In the genomic region with DNA sequence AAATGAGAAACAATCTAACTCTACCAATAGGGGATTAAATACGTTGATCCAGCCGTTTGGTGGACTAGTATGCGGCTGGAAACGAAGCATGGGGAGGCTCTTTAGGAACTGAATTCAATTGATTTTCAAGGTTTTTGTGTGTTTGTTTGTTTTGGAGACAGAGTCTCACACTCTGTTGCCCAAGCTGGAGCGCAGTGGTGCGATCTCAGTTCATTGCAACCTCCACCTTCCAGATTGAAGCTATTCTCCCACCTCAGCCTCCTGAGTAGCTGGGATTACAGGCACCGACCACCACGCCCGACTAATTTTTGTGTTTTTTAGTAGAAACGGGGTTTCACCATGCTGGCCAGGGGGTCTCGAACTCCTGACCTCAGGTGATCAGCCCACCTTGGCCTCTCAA, we compare ENCODE assay signal across 1 cellular context.
TF ChIP-seq lines count a peak whose summit lies in the region.

No MANE protein-coding gene starts in this region.

TF ChIP-seq in SK-N-SH treated with all-trans-retinoic acid at 6 μM for 48 hours, 23 proteins besides CTCF, POLR2A, EP300 and RAD21:
- TF ChIP-seq, protein P1, sequence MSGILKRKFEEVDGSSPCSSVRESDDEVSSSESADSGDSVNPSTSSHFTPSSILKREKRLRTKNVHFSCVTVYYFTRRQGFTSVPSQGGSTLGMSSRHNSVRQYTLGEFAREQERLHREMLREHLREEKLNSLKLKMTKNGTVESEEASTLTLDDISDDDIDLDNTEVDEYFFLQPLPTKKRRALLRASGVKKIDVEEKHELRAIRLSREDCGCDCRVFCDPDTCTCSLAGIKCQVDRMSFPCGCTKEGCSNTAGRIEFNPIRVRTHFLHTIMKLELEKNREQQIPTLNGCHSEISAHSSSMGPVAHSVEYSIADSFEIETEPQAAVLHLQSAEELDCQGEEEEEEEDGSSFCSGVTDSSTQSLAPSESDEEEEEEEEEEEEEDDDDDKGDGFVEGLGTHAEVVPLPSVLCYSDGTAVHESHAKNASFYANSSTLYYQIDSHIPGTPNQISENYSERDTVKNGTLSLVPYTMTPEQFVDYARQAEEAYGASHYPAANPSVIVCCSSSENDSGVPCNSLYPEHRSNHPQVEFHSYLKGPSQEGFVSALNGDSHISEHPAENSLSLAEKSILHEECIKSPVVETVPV (CRISPR knock-in tag; IDR thresholded peaks at IDR 0.05): no peak
- TF ChIP-seq, protein P2, sequence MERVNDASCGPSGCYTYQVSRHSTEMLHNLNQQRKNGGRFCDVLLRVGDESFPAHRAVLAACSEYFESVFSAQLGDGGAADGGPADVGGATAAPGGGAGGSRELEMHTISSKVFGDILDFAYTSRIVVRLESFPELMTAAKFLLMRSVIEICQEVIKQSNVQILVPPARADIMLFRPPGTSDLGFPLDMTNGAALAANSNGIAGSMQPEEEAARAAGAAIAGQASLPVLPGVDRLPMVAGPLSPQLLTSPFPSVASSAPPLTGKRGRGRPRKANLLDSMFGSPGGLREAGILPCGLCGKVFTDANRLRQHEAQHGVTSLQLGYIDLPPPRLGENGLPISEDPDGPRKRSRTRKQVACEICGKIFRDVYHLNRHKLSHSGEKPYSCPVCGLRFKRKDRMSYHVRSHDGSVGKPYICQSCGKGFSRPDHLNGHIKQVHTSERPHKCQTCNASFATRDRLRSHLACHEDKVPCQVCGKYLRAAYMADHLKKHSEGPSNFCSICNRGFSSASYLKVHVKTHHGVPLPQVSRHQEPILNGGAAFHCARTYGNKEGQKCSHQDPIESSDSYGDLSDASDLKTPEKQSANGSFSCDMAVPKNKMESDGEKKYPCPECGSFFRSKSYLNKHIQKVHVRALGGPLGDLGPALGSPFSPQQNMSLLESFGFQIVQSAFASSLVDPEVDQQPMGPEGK (CRISPR knock-in tag; IDR thresholded peaks at IDR 0.05; ENCODE audit: borderline replicate concordance): no peak
- TF ChIP-seq TCF4 (CRISPR knock-in tag; IDR thresholded peaks at IDR 0.05; ENCODE audit: borderline replicate concordance): no peak
- TF ChIP-seq ESRRG (CRISPR knock-in tag; IDR thresholded peaks at IDR 0.05): no peak
- TF ChIP-seq GLIS3 (CRISPR knock-in tag; IDR thresholded peaks at IDR 0.05): no peak
- TF ChIP-seq ZC3H10 (CRISPR knock-in tag; IDR thresholded peaks at IDR 0.05): no peak
- no peak for TF ChIP-seq ZFP3 (CRISPR knock-in tag; IDR thresholded peaks at IDR 0.05)
- TF ChIP-seq TOX (CRISPR knock-in tag; IDR thresholded peaks at IDR 0.05; ENCODE audit: borderline replicate concordance): no peak
- TF ChIP-seq, protein P3, sequence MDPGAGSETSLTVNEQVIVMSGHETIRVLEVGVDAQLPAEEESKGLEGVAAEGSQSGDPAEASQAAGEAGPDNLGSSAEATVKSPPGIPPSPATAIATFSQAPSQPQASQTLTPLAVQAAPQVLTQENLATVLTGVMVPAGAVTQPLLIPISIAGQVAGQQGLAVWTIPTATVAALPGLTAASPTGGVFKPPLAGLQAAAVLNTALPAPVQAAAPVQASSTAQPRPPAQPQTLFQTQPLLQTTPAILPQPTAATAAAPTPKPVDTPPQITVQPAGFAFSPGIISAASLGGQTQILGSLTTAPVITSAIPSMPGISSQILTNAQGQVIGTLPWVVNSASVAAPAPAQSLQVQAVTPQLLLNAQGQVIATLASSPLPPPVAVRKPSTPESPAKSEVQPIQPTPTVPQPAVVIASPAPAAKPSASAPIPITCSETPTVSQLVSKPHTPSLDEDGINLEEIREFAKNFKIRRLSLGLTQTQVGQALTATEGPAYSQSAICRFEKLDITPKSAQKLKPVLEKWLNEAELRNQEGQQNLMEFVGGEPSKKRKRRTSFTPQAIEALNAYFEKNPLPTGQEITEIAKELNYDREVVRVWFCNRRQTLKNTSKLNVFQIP (CRISPR knock-in tag; IDR thresholded peaks at IDR 0.05; ENCODE audit: borderline replicate concordance, low read depth): no peak
- no peak for TF ChIP-seq CSDC2 (CRISPR knock-in tag; IDR thresholded peaks at IDR 0.05)
- TF ChIP-seq ISL1 (CRISPR knock-in tag; IDR thresholded peaks at IDR 0.05): no peak
- TF ChIP-seq ZNF8 (CRISPR knock-in tag; IDR thresholded peaks at IDR 0.05): no peak
- TF ChIP-seq SNAI2 (CRISPR knock-in tag; IDR thresholded peaks at IDR 0.05): no peak
- TF ChIP-seq ZNF565 (CRISPR knock-in tag; conservative IDR thresholded peaks at IDR 0.05; ENCODE audit: low read depth): no peak
- no peak for TF ChIP-seq ZNF70 (CRISPR knock-in tag; IDR thresholded peaks at IDR 0.05)
- TF ChIP-seq ARNTL (CRISPR knock-in tag; IDR thresholded peaks at IDR 0.05; ENCODE audit: borderline replicate concordance, low read depth): no peak
- no peak for TF ChIP-seq OSR1 (CRISPR knock-in tag; IDR thresholded peaks at IDR 0.05)
- TF ChIP-seq BACH2 (CRISPR knock-in tag; IDR thresholded peaks at IDR 0.05; ENCODE audit: borderline replicate concordance): no peak
- no peak for TF ChIP-seq ZFP30 (CRISPR knock-in tag; IDR thresholded peaks at IDR 0.05)
TF ChIP-seq in SK-N-SH treated with all-trans-retinoic acid at 6 μM for 48 hours: peak in this region for 0.
